Comparison of ENCODE assay signal across 21 cellular contexts in genomic region chr4:6359536-6360308, GRCh38.
A peak's percentile ranks its signal among the peaks of the same experiment; 100 is the strongest.
DNase-seq lines count a peak whose midpoint lies in the region; ATAC-seq and TF ChIP-seq lines count a peak whose summit lies in the region.
"Had no signal": no experiment of that assay in that cellular context is flagged by ENCODE, and none has a peak within 500 bp of the region (broad histone marks: within the 10 kb centered on the region; RNA-seq: fewer than 3 reads in every experiment).

No MANE protein-coding gene starts in this region.

- no peaks in the 10 kb centered on the region for H3K27me3 ChIP-seq in neuronal stem cell (ENCODE audit: control insufficient read depth in 3 of 3, insufficient read depth in 3 of 3, low read depth in 1 of 3, low read length in 3 of 3)
- no peaks in the 10 kb centered on the region for H3K27me3 ChIP-seq in Peyer's patch
- H3K27me3 ChIP-seq in sigmoid colon = peaks cover 0 to 20% (median 4%) of the 10 kb centered on the region in 3 donors
- H3K27me3 ChIP-seq: BE2C, MG63 had no signal

- no peaks in the 10 kb centered on the region for H3K36me3 ChIP-seq in neuronal stem cell (replicated peaks in 1 of 2; ENCODE audit: control insufficient read depth in 2 of 2, insufficient read depth in 2 of 2, low read length in 2 of 2)
- H3K36me3 ChIP-seq in Peyer's patch = no peaks in the 10 kb centered on the region
- H3K36me3 ChIP-seq in sigmoid colon = no peaks in the 10 kb centered on the region
- H3K36me3 ChIP-seq: BE2C, MG63 had no signal

- no peak for TF ChIP-seq POLR2A in Peyer's patch (IDR thresholded peaks at IDR 0.05)
- no peak for TF ChIP-seq POLR2A in sigmoid colon (IDR thresholded peaks at IDR 0.05)

- TF ChIP-seq EP300 in sigmoid colon (IDR thresholded peaks at IDR 0.05) = no peak

- WGBS in neuronal stem cell (ENCODE audit: extremely low coverage in 2 of 2, insufficient read length in 2 of 2, insufficient replicate concordance in 1 of 2), 2 donors = no CpG with 5 or more reads among the region's 11 CpGs
- WGBS in sigmoid colon, 2 donors = 56 to 66% methylated on average over 11 of the region's 11 CpGs

- no peak overlapping the region for H3K14ac ChIP-seq in neuronal stem cell (ENCODE audit: low read length)

- peak overlapping the region; percentile 47 for H3K27ac ChIP-seq in cingulate gyrus (ENCODE audit: low read depth, low read length)
- no peak overlapping the region for H3K27ac ChIP-seq in neuronal stem cell (replicated peaks; ENCODE audit: low read length)
- no peak overlapping the region for H3K27ac ChIP-seq in Peyer's patch
- H3K27ac ChIP-seq in sigmoid colon = no peak overlapping the region

- H3K9me3 ChIP-seq in neuronal stem cell (replicated peaks in 1 of 2; ENCODE audit: control insufficient read depth in 2 of 2, insufficient read depth in 1 of 2, low read depth in 1 of 2, low read length in 2 of 2) (peaks cover 0 to 2% of the 10 kb centered on the region in 2 donors), Peyer's patch (no peaks in the 10 kb centered on the region), sigmoid colon (no peaks in the 10 kb centered on the region)
- H3K9me3 ChIP-seq: BE2C, MG63 had no signal

- H2AFZ ChIP-seq in neuronal stem cell (ENCODE audit: low read length) = no peak overlapping the region

- no peak overlapping the region for H2BK12ac ChIP-seq in neuronal stem cell (ENCODE audit: low read length)

- TF ChIP-seq CTCF in Peyer's patch (IDR thresholded peaks at IDR 0.05) (no peak), sigmoid colon (IDR thresholded peaks at IDR 0.05) (no peak)

- no peak overlapping the region for H3K4ac ChIP-seq in neuronal stem cell (ENCODE audit: low read length)

- H4K8ac ChIP-seq in neuronal stem cell (ENCODE audit: low read depth, low read length) = no peak overlapping the region

- H3K18ac ChIP-seq in neuronal stem cell (ENCODE audit: low read length) = no peak overlapping the region

- no peak overlapping the region for H2BK120ac ChIP-seq in neuronal stem cell (ENCODE audit: low read depth, low read length)

- no peak overlapping the region for H3K4me2 ChIP-seq in neuronal stem cell (ENCODE audit: insufficient read depth, low read length, poor library complexity, severe bottlenecking)

- no peak overlapping the region for H2AK5ac ChIP-seq in neuronal stem cell (ENCODE audit: low read depth, low read length)

- H3K9ac ChIP-seq in neuronal stem cell (ENCODE audit: low read depth, low read length, poor library complexity) = peak overlapping the region; percentile 6

- H3K23ac ChIP-seq in neuronal stem cell (ENCODE audit: low read depth, low read length, poor library complexity) = no peak overlapping the region

- no peaks in the 10 kb centered on the region for H3K79me1 ChIP-seq in neuronal stem cell (ENCODE audit: low read depth, low read length)

- H3K4me1 ChIP-seq in neuronal stem cell (ENCODE audit: control insufficient read depth in 2 of 2, insufficient read depth in 1 of 2, low read depth in 1 of 2, low read length in 2 of 2) = peaks cover 0 to 4% of the 10 kb centered on the region in 2 donors
- H3K4me1 ChIP-seq in Peyer's patch = no peaks in the 10 kb centered on the region
- H3K4me1 ChIP-seq in sigmoid colon = no peaks in the 10 kb centered on the region
- H3K4me1 ChIP-seq: BE2C had no signal

- DNase-seq in Right ventricle myocardium inferior (ENCODE audit: missing footprints) (peak; percentile 34), cardiac septum (ENCODE audit: low spot score) (no peak), neuronal stem cell (ENCODE audit: low spot score) (no peak), Peyer's patch (no peak), sigmoid colon (no peak)
- DNase-seq: 8988T; ACHN; CD4-positive, CD25-positive, alpha-beta regulatory T cell; HCEC 1CT; IMR-90; KG1; MG63; NCI-H1694; NCI-H2029 treated with DMSO at 0.1 percent for 48 hours; NCI-H226; NCI-H510A; NCI-H774; Right ventricle myocardium superior had no signal

- ATAC-seq in Right ventricle myocardium inferior (no peak), GM19463 (IDR thresholded peaks at IDR 0.05; ENCODE audit: unreplicated experiment) (no peak)

- H2BK5ac ChIP-seq in neuronal stem cell (ENCODE audit: low read length) = no peak overlapping the region

- intact Hi-C loops in Right ventricle myocardium inferior (cut with DNase I) = no loop called here
- intact Hi-C loops in cardiac septum (cut with DNase I) = no loop called here
- intact Hi-C loops in sigmoid colon (cut with DNase I) = no loop called here

- H3K4me3 ChIP-seq in neuronal stem cell (ENCODE audit: low read length in 2 of 2) = no peak overlapping the region
- no peak overlapping the region for H3K4me3 ChIP-seq in Peyer's patch
- H3K4me3 ChIP-seq in sigmoid colon = no peak overlapping the region
- H3K4me3 ChIP-seq: MG63 had no signal

- H4K91ac ChIP-seq in neuronal stem cell (ENCODE audit: low read depth, low read length, poor library complexity) = no peak overlapping the region

- no peak overlapping the region for H2BK15ac ChIP-seq in neuronal stem cell (ENCODE audit: low read length)
